In genomic region chr7:75920431-75921161, GRCh38 we compare ENCODE assay signal across 1 cellular context.
TF ChIP-seq lines count a peak whose summit lies in the region.

No MANE protein-coding gene starts in this region.

TF ChIP-seq in K562, 482 proteins besides CTCF, POLR2A, EP300 and RAD21 (continued from another document and continues in another):
- TF ChIP-seq STAT6 (CRISPR knock-in tag; IDR thresholded peaks at IDR 0.05): 0 out of 2 replicates have a peak, but pooled peaks have one; percentile 40
- TF ChIP-seq TCF7L2 (IDR thresholded peaks at IDR 0.05; ENCODE audit: low read depth, low read length): no peak
- TF ChIP-seq MAFK (IDR thresholded peaks at IDR 0.05; ENCODE audit: low read length): peak; percentile 58; the same call in 1 of the 2 replicates
- no peak for TF ChIP-seq HMG20B (CRISPR knock-in tag; IDR thresholded peaks at IDR 0.05)
- TF ChIP-seq RBM39 (optimal IDR thresholded peaks at IDR 0.05; ENCODE audit: low read depth, low read length): no peak
- no peak for TF ChIP-seq ZNF76 (CRISPR knock-in tag; IDR thresholded peaks at IDR 0.05; ENCODE audit: borderline replicate concordance)
- TF ChIP-seq SMARCA4 (IDR thresholded peaks at IDR 0.05): peak; percentile 39; the same call in 1 of the 2 replicates
- 0 out of 4 replicates have a peak, but pooled peaks of 1 of the 2 experiments have one; percentile 15 for TF ChIP-seq TBL1XR1 (IDR thresholded peaks at IDR 0.05; ENCODE audit: low read length in 2 of 2)
- TF ChIP-seq MNT (conservative IDR thresholded peaks at IDR 0.05): 0 out of 4 replicates have a peak, but pooled peaks of 1 of the 2 experiments have one; percentile 14
- no peak for TF ChIP-seq IFI16 (CRISPR knock-in tag; IDR thresholded peaks at IDR 0.05)
- peak; percentile 61; the same call in 1 of the 2 replicates for TF ChIP-seq ATF3 (IDR thresholded peaks at IDR 0.05)
- TF ChIP-seq ATF3 (CRISPR knock-in tag; conservative IDR thresholded peaks at IDR 0.05): no peak
- TF ChIP-seq NR3C1 (CRISPR knock-in tag; IDR thresholded peaks at IDR 0.05): no peak
- peak; percentile 75 for TF ChIP-seq DPF2 (IDR thresholded peaks at IDR 0.05)
- no peak for TF ChIP-seq SMAD4 (CRISPR knock-in tag; conservative IDR thresholded peaks at IDR 0.05)
- no peak for TF ChIP-seq HDAC3 (IDR thresholded peaks at IDR 0.05; ENCODE audit: borderline replicate concordance, partially characterized antibody)
- peak; percentile 64 for TF ChIP-seq ZNF316 (IDR thresholded peaks at IDR 0.05)
- no peak for TF ChIP-seq ZBTB7A (IDR thresholded peaks at IDR 0.05; ENCODE audit: borderline replicate concordance, control insufficient read depth, low read depth, low read length)
- peak; percentile 47 for TF ChIP-seq ARID1B (IDR thresholded peaks at IDR 0.05)
- no peak for TF ChIP-seq SP2 (IDR thresholded peaks at IDR 0.05; ENCODE audit: extremely low read depth, low read depth, low read length, poor library complexity, severe bottlenecking)
- TF ChIP-seq ATF6 (CRISPR knock-in tag; IDR thresholded peaks at IDR 0.05): no peak
- TF ChIP-seq FOSL1 (tag; conservative IDR thresholded peaks at IDR 0.05): peak; percentile 48
- TF ChIP-seq CHD7 (IDR thresholded peaks at IDR 0.05; ENCODE audit: low read depth, low read length): no peak
- 0 out of 2 replicates have a peak, but pooled peaks have one; percentile 12 for TF ChIP-seq TCF3 (CRISPR knock-in tag; IDR thresholded peaks at IDR 0.05)
- TF ChIP-seq SAFB2 (IDR thresholded peaks at IDR 0.05; ENCODE audit: borderline replicate concordance, low read depth, low read length, severe bottlenecking): no peak
- no peak for TF ChIP-seq TFE3 (CRISPR knock-in tag; IDR thresholded peaks at IDR 0.05)
- TF ChIP-seq CCAR2 (IDR thresholded peaks at IDR 0.05; ENCODE audit: low read depth, low read length): no peak
- TF ChIP-seq ARHGAP35 (IDR thresholded peaks at IDR 0.05; ENCODE audit: partially characterized antibody): no peak
